ENCODE assay signal across 1 cellular context in the genomic region with DNA sequence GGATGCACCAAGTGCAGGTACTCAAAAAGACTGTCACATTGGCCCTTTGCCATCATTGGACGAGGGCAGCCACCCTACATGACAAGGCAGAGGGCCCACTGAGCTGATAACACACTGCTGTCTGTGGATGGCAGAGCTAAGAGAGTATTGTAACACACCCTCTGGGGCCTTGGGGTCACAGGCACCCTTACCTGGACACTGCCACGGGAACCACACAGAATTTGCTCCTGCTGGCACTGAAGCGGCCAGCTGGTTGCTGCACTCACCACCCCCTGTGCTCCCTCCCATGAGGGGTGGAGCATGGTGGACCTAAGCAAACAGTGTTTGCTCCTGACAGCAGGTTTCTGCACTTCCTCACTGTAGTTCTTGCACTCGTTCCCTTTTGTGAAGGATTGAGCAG.
TF ChIP-seq lines count a peak whose summit lies in the region.

No MANE protein-coding gene starts in this region.

TF ChIP-seq in H1, 55 proteins besides CTCF, POLR2A, EP300 and RAD21 (continued from another document):
- TF ChIP-seq CBX8 (IDR thresholded peaks at IDR 0.05; ENCODE audit: borderline replicate concordance, low read depth, low read length), result no peak
- TF ChIP-seq SP2 (IDR thresholded peaks at IDR 0.05; ENCODE audit: low read length), result no peak
- TF ChIP-seq BCL11A (IDR thresholded peaks at IDR 0.05; ENCODE audit: low read depth in 2 of 2, low read length in 2 of 2), result no peak
- TF ChIP-seq TBP (IDR thresholded peaks at IDR 0.05; ENCODE audit: low read depth, low read length), result no peak
- TF ChIP-seq KDM5A (IDR thresholded peaks at IDR 0.05; ENCODE audit: low read length), result no peak
- no peak for TF ChIP-seq RXRA (IDR thresholded peaks at IDR 0.05; ENCODE audit: insufficient read depth, low read depth, low read length)
- no peak for TF ChIP-seq RNF2 (IDR thresholded peaks at IDR 0.05; ENCODE audit: borderline replicate concordance, low read depth, low read length, missing control alignments, poor library complexity, severe bottlenecking)
- TF ChIP-seq MAFK (IDR thresholded peaks at IDR 0.05; ENCODE audit: low read depth, low read length), result no peak
- no peak for TF ChIP-seq NANOG (IDR thresholded peaks at IDR 0.05; ENCODE audit: insufficient read depth, low read depth, low read length, poor library complexity, severe bottlenecking)
- TF ChIP-seq, protein P1, sequence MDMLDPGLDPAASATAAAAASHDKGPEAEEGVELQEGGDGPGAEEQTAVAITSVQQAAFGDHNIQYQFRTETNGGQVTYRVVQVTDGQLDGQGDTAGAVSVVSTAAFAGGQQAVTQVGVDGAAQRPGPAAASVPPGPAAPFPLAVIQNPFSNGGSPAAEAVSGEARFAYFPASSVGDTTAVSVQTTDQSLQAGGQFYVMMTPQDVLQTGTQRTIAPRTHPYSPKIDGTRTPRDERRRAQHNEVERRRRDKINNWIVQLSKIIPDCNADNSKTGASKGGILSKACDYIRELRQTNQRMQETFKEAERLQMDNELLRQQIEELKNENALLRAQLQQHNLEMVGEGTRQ (IDR thresholded peaks at IDR 0.05; ENCODE audit: low read length), result no peak
- TF ChIP-seq JUND (IDR thresholded peaks at IDR 0.05; ENCODE audit: low read length), result no peak
- TF ChIP-seq NRF1 (IDR thresholded peaks at IDR 0.05; ENCODE audit: low read depth, low read length), result no peak
- TF ChIP-seq EGR1 (IDR thresholded peaks at IDR 0.05; ENCODE audit: borderline replicate concordance, low read depth, low read length), result no peak
- no peak for TF ChIP-seq POLR2AphosphoS5 (IDR thresholded peaks at IDR 0.05; ENCODE audit: low read depth, low read length)
- TF ChIP-seq GTF2F1 (IDR thresholded peaks at IDR 0.05; ENCODE audit: borderline replicate concordance, low read depth, low read length), result no peak
